ENCODE assay signal across 11 cellular contexts in the genomic region with DNA sequence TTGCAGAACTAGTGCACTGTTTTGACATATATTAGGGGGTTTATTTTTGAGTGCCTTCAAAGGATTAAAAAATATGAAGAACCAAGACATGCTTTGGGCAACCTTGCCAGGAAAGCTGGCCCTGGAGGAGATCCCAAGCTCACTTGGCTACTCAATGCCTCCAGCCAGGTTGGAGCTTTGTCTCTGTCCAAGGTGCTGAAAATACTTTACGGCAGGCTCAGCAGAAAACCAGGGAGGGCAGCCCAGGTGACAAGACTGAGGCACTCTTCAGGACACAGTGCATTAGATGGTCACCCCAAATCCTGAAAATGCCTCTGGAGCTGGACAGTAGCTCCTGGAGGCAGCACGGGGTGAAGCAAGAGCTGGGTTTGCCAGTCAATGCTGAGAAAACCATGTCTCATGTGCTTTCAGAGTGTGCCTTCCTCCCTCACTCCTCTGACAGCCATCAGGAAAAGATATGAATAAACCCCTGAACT. TPM values are rescaled to one million over a fixed set of nuclear protein-coding genes. Genes with fewer than 3 reads are reported as not detected.
DNase-seq lines count a peak whose midpoint lies in the region; ATAC-seq, FAIRE-seq and TF ChIP-seq lines count a peak whose summit lies in the region.
"Had no signal": no experiment of that assay in that cellular context is flagged by ENCODE, and none has a peak within 500 bp of the region (broad histone marks: within the 10 kb centered on the region; RNA-seq: fewer than 3 reads in every experiment).

No MANE protein-coding gene starts in this region.

- CTCF ChIA-PET in activated CD4-positive, alpha-beta memory T cell treated with anti-CD3 and anti-CD28 coated beads, Interleukin-2, amount 10 ng/mL, durations not matched to agents 7 days and 5 days (lab: Charles Lee), result interaction anchor here (0.8 to 3.7 kb wide), 15 partner anchors 9 to 200 kb away, joined by 3 to 31 read pairs (median 8); no protein-coding TSS in a partner anchor

- no peaks in the 10 kb centered on the region for H3K9me3 Mint-ChIP-seq in HFFc6
- no peaks in the 10 kb centered on the region for H3K9me3 Mint-ChIP-seq in activated CD4-positive, alpha-beta memory T cell treated with anti-CD3 and anti-CD28 coated beads, Interleukin-2, amount 10 ng/mL, durations not matched to agents 7 days and 5 days
- H3K9me3 Mint-ChIP-seq: activated T-cell treated with anti-CD3 and anti-CD28 coated beads, Interleukin-2, amount 50 U/mL, for 4 hours had no signal

- peak; percentile 43 for DNase-seq in CD1c-positive myeloid dendritic cell (ENCODE audit: extremely low spot score)
- peak; percentile 11 for DNase-seq in HFFc6
- DNase-seq in activated CD4-positive, alpha-beta memory T cell treated with anti-CD3 and anti-CD28 coated beads, Interleukin-2, amount 10 ng/mL, durations not matched to agents 7 days and 5 days, result peak; percentile 49
- DNase-seq in keratinocyte (ENCODE audit: low read depth, low spot score), result peak; percentile 23
- no peak for DNase-seq in superior temporal gyrus (ENCODE audit: extremely low spot score)
- DNase-seq in NCI-H446 (lab: John Stamatoyannopoulos, UW), result no peak
- DNase-seq in vagina (ENCODE audit: extremely low spot score in 2 of 2), result no peak
- DNase-seq: activated T-cell treated with anti-CD3 and anti-CD28 coated beads, Interleukin-2, amount 50 U/mL, for 4 hours; NCI-H187 treated with DMSO at 0.1 percent for 48 hours had no signal

- TF ChIP-seq CTCF in HFFc6 (IDR thresholded peaks at IDR 0.05), result no peak
- TF ChIP-seq CTCF in keratinocyte (optimal IDR thresholded peaks at IDR 0.05 in 1 of 3, IDR thresholded peaks at IDR 0.05 in 1 of 3, conservative IDR thresholded peaks at IDR 0.05 in 1 of 3; ENCODE audit: extremely low read depth in 1 of 3, insufficient read depth in 2 of 3, low read length in 3 of 3), result no peak
- no peak for TF ChIP-seq CTCF in vagina (IDR thresholded peaks at IDR 0.05)

- H3K27ac ChIP-seq in keratinocyte (ENCODE audit: control insufficient read depth, insufficient read depth, low read length) (no peak overlapping the region), vagina (no peak overlapping the region)
- H3K27ac ChIP-seq: SJSA1 had no signal

- TF ChIP-seq POLR2A in vagina (IDR thresholded peaks at IDR 0.05), result no peak

- no peak overlapping the region for H3K27ac Mint-ChIP-seq in HFFc6
- H3K27ac Mint-ChIP-seq in activated CD4-positive, alpha-beta memory T cell treated with anti-CD3 and anti-CD28 coated beads, Interleukin-2, amount 10 ng/mL, durations not matched to agents 7 days and 5 days, result no peak overlapping the region

- H3K9me1 ChIP-seq in keratinocyte (ENCODE audit: control insufficient read depth, extremely low read depth, insufficient read depth, low read length), result no peaks in the 10 kb centered on the region

- no peak overlapping the region for H3K9ac ChIP-seq in keratinocyte (ENCODE audit: control insufficient read depth, extremely low read depth, insufficient read depth, low read length)

- H4K20me1 ChIP-seq in keratinocyte (ENCODE audit: control insufficient read depth, extremely low read depth, insufficient read depth, low read length), result no peaks in the 10 kb centered on the region

- H3K4me2 ChIP-seq in keratinocyte (ENCODE audit: control insufficient read depth, extremely low read depth, insufficient read depth, low read depth, low read length), result no peak overlapping the region

- POLR2A ChIA-PET in activated CD4-positive, alpha-beta memory T cell treated with anti-CD3 and anti-CD28 coated beads, Interleukin-2, amount 10 ng/mL, durations not matched to agents 7 days and 5 days (lab: Charles Lee), result interaction anchor here (0.9 to 1.3 kb wide), 3 partner anchors 9 to 34 kb away, joined by 3 to 4 read pairs (median 4); no protein-coding TSS in a partner anchor

- no peak for ATAC-seq in GM21381 (IDR thresholded peaks at IDR 0.05; ENCODE audit: unreplicated experiment)
- ATAC-seq: activated T-cell treated with anti-CD3 and anti-CD28 coated beads, Interleukin-2, amount 50 U/mL, for 4 hours had no signal

- H2AFZ ChIP-seq in keratinocyte (ENCODE audit: control insufficient read depth, low read length), result no peak overlapping the region

- H3K36me3 ChIP-seq in keratinocyte (ENCODE audit: control insufficient read depth in 2 of 2, extremely low read depth in 1 of 2, insufficient read depth in 2 of 2, low read length in 2 of 2) (no peaks in the 10 kb centered on the region), vagina (no peaks in the 10 kb centered on the region)
- H3K36me3 ChIP-seq: SJSA1 had no signal

- no peaks in the 10 kb centered on the region for H3K36me3 Mint-ChIP-seq in HFFc6 (ENCODE audit: low read depth)
- H3K36me3 Mint-ChIP-seq in activated CD4-positive, alpha-beta memory T cell treated with anti-CD3 and anti-CD28 coated beads, Interleukin-2, amount 10 ng/mL, durations not matched to agents 7 days and 5 days (ENCODE audit: low read depth), result no peaks in the 10 kb centered on the region

- peaks cover 7% of the 10 kb centered on the region; the same call in 1 of the 2 replicates for H3K4me1 Mint-ChIP-seq in HFFc6 (ENCODE audit: low read depth)
- peaks cover 19% of the 10 kb centered on the region for H3K4me1 Mint-ChIP-seq in activated CD4-positive, alpha-beta memory T cell treated with anti-CD3 and anti-CD28 coated beads, Interleukin-2, amount 10 ng/mL, durations not matched to agents 7 days and 5 days

- H3K4me3 Mint-ChIP-seq in HFFc6, result no peak overlapping the region
- no peak overlapping the region for H3K4me3 Mint-ChIP-seq in activated CD4-positive, alpha-beta memory T cell treated with anti-CD3 and anti-CD28 coated beads, Interleukin-2, amount 10 ng/mL, durations not matched to agents 7 days and 5 days
- H3K4me3 Mint-ChIP-seq: activated T-cell treated with anti-CD3 and anti-CD28 coated beads, Interleukin-2, amount 50 U/mL, for 4 hours had no signal

- H3K4me1 ChIP-seq in keratinocyte (ENCODE audit: control insufficient read depth, extremely low read depth, insufficient read depth, low read length) (no peaks in the 10 kb centered on the region), vagina (peaks cover 16% of the 10 kb centered on the region)

- H3K27me3 ChIP-seq in keratinocyte (ENCODE audit: control insufficient read depth, extremely low read depth, insufficient read depth, low read length) (peaks cover 33% of the 10 kb centered on the region), vagina (no peaks in the 10 kb centered on the region)

- H3K27me3 Mint-ChIP-seq in HFFc6 (ENCODE audit: insufficient read depth), result peaks cover 36% of the 10 kb centered on the region
- peaks cover 58% of the 10 kb centered on the region for H3K27me3 Mint-ChIP-seq in activated CD4-positive, alpha-beta memory T cell treated with anti-CD3 and anti-CD28 coated beads, Interleukin-2, amount 10 ng/mL, durations not matched to agents 7 days and 5 days

- no peaks in the 10 kb centered on the region for H3K79me2 ChIP-seq in keratinocyte (ENCODE audit: control insufficient read depth, insufficient read depth, low read length)

- H3K9me3 ChIP-seq in keratinocyte (ENCODE audit: control insufficient read depth, low read depth, low read length), result no peaks in the 10 kb centered on the region
- no peaks in the 10 kb centered on the region for H3K9me3 ChIP-seq in vagina

- FAIRE-seq in keratinocyte (lab: Jason Lieb, UNC), result no peak

- intact Hi-C loops in vagina (cut with DNase I), result no loop called here

- H3K4me3 ChIP-seq in keratinocyte (ENCODE audit: control insufficient read depth in 2 of 3, extremely low read depth in 1 of 3, insufficient read depth in 2 of 3, low read depth in 1 of 3, low read length in 3 of 3), result no peak overlapping the region
- H3K4me3 ChIP-seq in vagina, result no peak overlapping the region
- H3K4me3 ChIP-seq: SJSA1 had no signal

- dilution Hi-C loops in keratinocyte (cut with MboI; ENCODE audit: extremely low pct_ligation_motif_present, low sequenced_read_pairs), result no loop called here

RNA-seq across cellular contexts. Expression of gene KCNH2, which starts 5.8 kb away (rescaled TPM):
- not detected for total RNA-seq in HFFc6 (2021; fragmentation: NEBNext Ultra II Directional; extraction: Animal tissue kit (Norgen Biotek cat#: 25700))
- under 1 TPM; 0.15 to 0.38 TPM for total RNA-seq in activated CD4-positive, alpha-beta memory T cell treated with anti-CD3 and anti-CD28 coated beads, Interleukin-2, amount 10 ng/mL, durations not matched to agents 7 days and 5 days
- polyA plus RNA-seq in keratinocyte, result 0.03 TPM in 1 of 3 replicates, not detected in the others
- not detected for polyA plus RNA-seq in keratinocyte (2011; ENCODE audit: low read depth)
- polyA plus RNA-seq in keratinocyte (2011; cell fraction: cytosol; rRNA removed), result not detected in 2 replicates
- polyA plus RNA-seq in keratinocyte (2011; cell fraction: nucleus; rRNA removed), result not detected in 2 replicates
- polyA plus RNA-seq in keratinocyte (2012; ENCODE audit: low replicate concordance), result not detected in 2 replicates
- 0.06 to 0.10 TPM in 2 of 3 replicates, not detected in the other for polyA minus RNA-seq in keratinocyte
- polyA minus RNA-seq in keratinocyte (2011; cell fraction: cytosol; rRNA and poly(A)+ RNA removed), result not detected
- not detected in 2 replicates for polyA minus RNA-seq in keratinocyte (2011; cell fraction: nucleus; rRNA and poly(A)+ RNA removed)
- 6.4 TPM for total RNA-seq in vagina
- total RNA-seq: SJSA1 had no signal

RNA-seq across cellular contexts. Expression of gene NOS3, which starts 6.9 kb away (rescaled TPM):
- 1 to 10 TPM in 4 of 6 experiments, under 1 TPM in 2; 0.55 to 3.0 (median 2.0) TPM for total RNA-seq in HFFc6 (2021; fragmentation: NEBNext Ultra II Directional; extraction: Animal tissue kit (Norgen Biotek cat#: 25700))
- 10 to 100 TPM; 27.7 to 30.2 TPM for total RNA-seq in activated CD4-positive, alpha-beta memory T cell treated with anti-CD3 and anti-CD28 coated beads, Interleukin-2, amount 10 ng/mL, durations not matched to agents 7 days and 5 days
- polyA plus RNA-seq in keratinocyte, result 0.77 to 1.2 TPM (median 0.95 TPM) in 3 replicates
- 0.56 TPM for polyA plus RNA-seq in keratinocyte (2011; ENCODE audit: low read depth)
- polyA plus RNA-seq in keratinocyte (2011; cell fraction: cytosol; rRNA removed), result 0.29 and 2.5 TPM in 2 replicates
- 0.25 and 0.93 TPM in 2 replicates for polyA plus RNA-seq in keratinocyte (2011; cell fraction: nucleus; rRNA removed)
- 0.69 and 2.3 TPM in 2 replicates for polyA plus RNA-seq in keratinocyte (2012; ENCODE audit: low replicate concordance)
- polyA minus RNA-seq in keratinocyte, result 0.30 to 1.0 TPM (median 0.86 TPM) in 3 replicates
- 4.2 TPM for polyA minus RNA-seq in keratinocyte (2011; cell fraction: cytosol; rRNA and poly(A)+ RNA removed)
- polyA minus RNA-seq in keratinocyte (2011; cell fraction: nucleus; rRNA and poly(A)+ RNA removed), result 0.84 TPM in 1 of 2 replicates, not detected in the other
- 22.8 TPM for total RNA-seq in vagina
- total RNA-seq: SJSA1 had no signal

RNA-seq across cellular contexts. Expression of gene ATG9B, which starts 40.4 kb away (rescaled TPM):
- under 1 TPM; 0.11 to 0.94 (median 0.18) TPM for total RNA-seq in HFFc6 (2021; fragmentation: NEBNext Ultra II Directional; extraction: Animal tissue kit (Norgen Biotek cat#: 25700))
- 1 to 10 TPM; 7.9 to 8.6 TPM for total RNA-seq in activated CD4-positive, alpha-beta memory T cell treated with anti-CD3 and anti-CD28 coated beads, Interleukin-2, amount 10 ng/mL, durations not matched to agents 7 days and 5 days
- polyA plus RNA-seq in keratinocyte, result 0.12 to 0.21 TPM (median 0.19 TPM) in 3 replicates
- polyA plus RNA-seq in keratinocyte (2011; ENCODE audit: low read depth), result 3.7 TPM
- polyA plus RNA-seq in keratinocyte (2011; cell fraction: cytosol; rRNA removed), result not detected in 2 replicates
- polyA plus RNA-seq in keratinocyte (2011; cell fraction: nucleus; rRNA removed), result 3.6 TPM in 2 replicates
- polyA plus RNA-seq in keratinocyte (2012; ENCODE audit: low replicate concordance), result 0.31 and 7.2 TPM in 2 replicates
- 0.07 to 0.33 TPM (median 0.16 TPM) in 3 replicates for polyA minus RNA-seq in keratinocyte
- polyA minus RNA-seq in keratinocyte (2011; cell fraction: cytosol; rRNA and poly(A)+ RNA removed), result not detected
- 0.39 and 1.5 TPM in 2 replicates for polyA minus RNA-seq in keratinocyte (2011; cell fraction: nucleus; rRNA and poly(A)+ RNA removed)
- 34.1 TPM for total RNA-seq in vagina
- total RNA-seq: SJSA1 had no signal

RNA-seq across cellular contexts. Expression of gene ABCB8, which starts 44.3 kb away (rescaled TPM):
- total RNA-seq in HFFc6 (2021; fragmentation: NEBNext Ultra II Directional; extraction: Animal tissue kit (Norgen Biotek cat#: 25700)), result 10 to 100 TPM; 31.9 to 36.3 (median 33.2) TPM
- total RNA-seq in activated CD4-positive, alpha-beta memory T cell treated with anti-CD3 and anti-CD28 coated beads, Interleukin-2, amount 10 ng/mL, durations not matched to agents 7 days and 5 days, result 10 to 100 TPM; 51.2 to 53.3 TPM
- polyA plus RNA-seq in keratinocyte, result 15.5 to 25.2 TPM (median 24.6 TPM) in 3 replicates
- polyA plus RNA-seq in keratinocyte (2011; ENCODE audit: low read depth), result 10.5 TPM
- polyA plus RNA-seq in keratinocyte (2011; cell fraction: cytosol; rRNA removed), result 8.6 and 14.7 TPM in 2 replicates
- polyA plus RNA-seq in keratinocyte (2011; cell fraction: nucleus; rRNA removed), result 63.6 and 85.0 TPM in 2 replicates
- polyA plus RNA-seq in keratinocyte (2012; ENCODE audit: low replicate concordance), result 15.1 and 33.6 TPM in 2 replicates
- 32.7 to 66.4 TPM (median 43.0 TPM) in 3 replicates for polyA minus RNA-seq in keratinocyte
- polyA minus RNA-seq in keratinocyte (2011; cell fraction: cytosol; rRNA and poly(A)+ RNA removed), result 34.1 TPM
- polyA minus RNA-seq in keratinocyte (2011; cell fraction: nucleus; rRNA and poly(A)+ RNA removed), result 80.3 and 82.8 TPM in 2 replicates
- 38.3 TPM for total RNA-seq in vagina

Comparison
In these comparisons a context has a peak if more than half of its experiments do, and no peak if none do; other contexts are left out.
1. DNase-seq: peak in CD1c-positive myeloid dendritic cell (single experiment), HFFc6 (single experiment), activated CD4-positive, alpha-beta memory T cell treated with anti-CD3 and anti-CD28 coated beads, Interleukin-2, amount 10 ng/mL, durations not matched to agents 7 days and 5 days (single experiment) and keratinocyte (single experiment); none in superior temporal gyrus (single experiment), NCI-H446 (0 of 2) and vagina (0 of 2).
2. RNA of gene ATG9B, which starts 40.4 kb away (total RNA-seq): 34.1 TPM in vagina (single experiment) and 7.9 to 8.6 TPM in activated CD4-positive, alpha-beta memory T cell treated with anti-CD3 and anti-CD28 coated beads, Interleukin-2, amount 10 ng/mL, durations not matched to agents 7 days and 5 days; 0.11 to 0.94 TPM in HFFc6; every median in the first group is over 4 times any median in the second.